Comparison of ENCODE assay signal across 8 cellular contexts in the genomic region with DNA sequence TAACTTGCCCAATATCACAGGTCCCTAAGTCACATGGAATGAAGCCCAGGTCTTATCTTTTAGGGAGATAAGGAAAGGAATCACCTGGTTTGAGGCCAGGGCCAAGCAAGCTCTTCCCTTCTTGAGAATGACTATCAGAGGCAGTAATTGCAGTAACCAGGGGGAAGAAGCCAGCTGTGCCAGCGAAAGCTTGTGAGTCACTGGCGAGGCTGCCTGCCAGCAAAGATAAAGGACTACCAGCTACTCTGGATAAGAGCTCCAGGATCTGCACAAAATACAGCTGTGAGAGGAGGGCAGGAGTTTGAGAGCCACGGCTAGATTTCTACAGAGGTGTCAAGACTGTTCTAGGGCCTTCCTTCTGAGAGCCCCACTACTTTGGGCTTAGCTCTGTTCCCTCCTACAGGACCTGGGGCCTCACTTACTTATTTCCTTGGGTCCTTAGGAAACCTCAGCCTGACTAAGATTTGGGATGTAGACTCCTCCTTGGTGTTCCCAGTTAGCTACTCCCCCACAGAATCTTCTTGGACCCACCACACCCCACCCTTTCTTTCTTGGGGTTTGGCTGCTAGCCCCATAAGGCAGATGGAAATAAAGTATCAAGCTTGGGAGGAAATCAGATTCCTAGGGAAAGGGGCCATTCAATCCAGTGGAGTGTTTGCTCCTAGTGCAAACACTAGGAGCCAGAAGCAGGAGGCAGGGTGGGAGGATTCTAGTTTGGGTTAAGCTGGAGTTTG. TPM values are rescaled to one million over a fixed set of nuclear protein-coding genes. Genes with fewer than 3 reads are reported as not detected.
DNase-seq lines count a peak whose midpoint lies in the region; ATAC-seq and TF ChIP-seq lines count a peak whose summit lies in the region.
"Had no signal": no experiment of that assay in that cellular context is flagged by ENCODE, and none has a peak within 500 bp of the region (broad histone marks: within the 10 kb centered on the region; RNA-seq: fewer than 3 reads in every experiment).

No MANE protein-coding gene starts in this region.

- TF ChIP-seq CTCF in AG09309 (IDR thresholded peaks at IDR 0.05; ENCODE audit: control insufficient read depth, insufficient read depth, low read depth, low read length, missing control alignments) (no peak), natural killer cell (IDR thresholded peaks at IDR 0.05) (no peak)

- H3K36me3 Mint-ChIP-seq in natural killer cell, result no peaks in the 10 kb centered on the region

- no peak overlapping the region for H3K27ac ChIP-seq in SJCRH30

- intact Hi-C loops in natural killer cell (cut with micrococcal nuclease), result no loop called here

- no peaks in the 10 kb centered on the region for H3K27me3 Mint-ChIP-seq in natural killer cell (ENCODE audit: low read depth in 2 of 2)

- H3K4me1 Mint-ChIP-seq in natural killer cell, result no peaks in the 10 kb centered on the region
- H3K4me1 Mint-ChIP-seq: activated B cell treated with CpG ODN at 0.5 μM for 24 hours had no signal

- no peaks in the 10 kb centered on the region for H3K4me1 ChIP-seq in SJCRH30

- no peak overlapping the region for H3K4me3 ChIP-seq in AG09309 (ENCODE audit: control insufficient read depth, low read depth, low read length)
- H3K4me3 ChIP-seq in SJCRH30, result no peak overlapping the region

- H3K4me3 Mint-ChIP-seq in natural killer cell, result no peak overlapping the region
- H3K4me3 Mint-ChIP-seq: activated B cell treated with CpG ODN at 0.5 μM for 24 hours had no signal

- no peaks in the 10 kb centered on the region for H3K9me3 Mint-ChIP-seq in natural killer cell
- H3K9me3 Mint-ChIP-seq: activated B cell treated with CpG ODN at 0.5 μM for 24 hours had no signal

- H3K27me3 ChIP-seq in SJCRH30, result no peaks in the 10 kb centered on the region

- H3K36me3 ChIP-seq in SJCRH30, result no peaks in the 10 kb centered on the region

- no peak overlapping the region for H3K27ac Mint-ChIP-seq in natural killer cell
- H3K27ac Mint-ChIP-seq: activated B cell treated with CpG ODN at 0.5 μM for 24 hours had no signal

- no peaks in the 10 kb centered on the region for H3K9me3 ChIP-seq in SJCRH30 (replicated peaks)

- DNase-seq in AG09309 (ENCODE audit: low read depth), result peak; percentile 74
- DNase-seq in SJCRH30, result peak; percentile 39 to 57
- peak; percentile 16 for DNase-seq in iPS-NIHi7 (ENCODE audit: extremely low spot score)
- DNase-seq in natural killer cell, result no peak
- DNase-seq in NCI-H1048 (lab: John Stamatoyannopoulos, UW), result no peak
- DNase-seq: activated B cell treated with CpG ODN at 0.5 μM for 24 hours, DND-41 had no signal

- ATAC-seq in natural killer cell, result no peak
- no peak for ATAC-seq in HG03469 (IDR thresholded peaks at IDR 0.05; ENCODE audit: unreplicated experiment)

RNA-seq across cellular contexts. Expression of gene CCKBR, which starts 9.6 kb away (rescaled TPM):
- total RNA-seq in SJCRH30 (2014; rRNA removed; shearing (Covaris generic)), result 0.24 TPM in 1 of 2 replicates, not detected in the other
- not detected for total RNA-seq in natural killer cell
- total RNA-seq: activated B cell treated with CpG ODN at 0.5 μM for 24 hours had no signal

RNA-seq across cellular contexts. Expression of gene CNGA4, which starts 11.1 kb away (rescaled TPM):
- total RNA-seq in SJCRH30 (2014; rRNA removed; shearing (Covaris generic)), result not detected in 2 replicates
- total RNA-seq in natural killer cell, result under 1 TPM; 0.35 to 0.50 (median 0.39) TPM

RNA-seq across cellular contexts. Expression of gene FHIP1B, which starts 15.6 kb away (rescaled TPM):
- 16.2 and 17.2 TPM in 2 replicates for total RNA-seq in SJCRH30 (2014; rRNA removed; shearing (Covaris generic))
- total RNA-seq in natural killer cell, result 10 to 100 TPM; 50.6 to 76.9 (median 58.4) TPM

RNA-seq across cellular contexts. Expression of gene C11orf42, which starts 44.6 kb away (rescaled TPM):
- total RNA-seq in SJCRH30 (2014; rRNA removed; shearing (Covaris generic)), result not detected in 2 replicates
- not detected for total RNA-seq in natural killer cell
- total RNA-seq: activated B cell treated with CpG ODN at 0.5 μM for 24 hours had no signal

RNA-seq across cellular contexts. Expression of gene OR52W1, which starts 51.0 kb away (rescaled TPM):
- not detected in 2 replicates for total RNA-seq in SJCRH30 (2014; rRNA removed; shearing (Covaris generic))
- total RNA-seq in natural killer cell, result not detected
- total RNA-seq: activated B cell treated with CpG ODN at 0.5 μM for 24 hours had no signal

Comparison
In these comparisons a context has a peak if more than half of its experiments do, and no peak if none do; other contexts are left out.
1. DNase-seq: peak in AG09309 (single experiment), SJCRH30 (2 of 2) and iPS-NIHi7 (single experiment); none in natural killer cell (single experiment) and NCI-H1048 (single experiment).